ENCODE assay signal across 11 cellular contexts in the genomic region with DNA sequence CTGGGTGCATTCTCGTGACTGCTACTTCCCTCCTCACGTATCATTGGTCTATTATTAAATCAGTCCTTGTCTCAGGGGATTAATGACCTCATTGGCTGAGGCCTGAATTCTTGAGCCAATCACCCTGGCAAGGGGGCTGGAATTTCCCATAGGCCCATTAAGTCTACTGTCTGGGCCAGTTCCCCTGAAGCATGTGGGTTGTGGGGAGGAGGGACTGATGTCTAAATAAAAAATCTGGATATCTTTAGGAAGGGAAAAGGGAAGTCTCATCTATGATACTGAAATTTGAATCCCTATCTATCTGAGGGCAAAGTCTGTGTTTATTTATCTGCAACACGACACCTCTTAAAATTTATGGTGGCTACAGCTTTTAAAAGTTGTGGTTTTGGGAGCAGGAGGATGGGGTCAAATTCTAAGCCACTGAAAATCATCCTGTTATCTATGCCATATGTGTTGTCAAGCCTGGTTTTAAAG.
DNase-seq lines count a peak whose midpoint lies in the region; ATAC-seq and TF ChIP-seq lines count a peak whose summit lies in the region.
"Had no signal": no experiment of that assay in that cellular context is flagged by ENCODE, and none has a peak within 500 bp of the region (broad histone marks: within the 10 kb centered on the region; RNA-seq: fewer than 3 reads in every experiment).

No MANE protein-coding gene starts in this region.

- POLR2A ChIA-PET in HEK293 (lab: Yijun Ruan, JAX): interaction anchor here (1.1 to 1.2 kb wide), 2 partner anchors 8 to 72 kb away, joined by 3 read pairs; partner anchors contain the start of gene DYRK2

- no peaks in the 10 kb centered on the region for H3K79me2 ChIP-seq in ACC112 (ENCODE audit: control insufficient read depth, insufficient read depth, low read length, unreplicated experiment)

- H3K27ac ChIP-seq in ACC112 (ENCODE audit: low read depth, low read length) (no peak overlapping the region), HEK293 (ENCODE audit: extremely low read depth, low read depth, low read length) (peak overlapping the region; percentile 46; the same call in 1 of the 2 replicates), caudate nucleus (ENCODE audit: low read depth, low read length) (no peak overlapping the region)

- ATAC-seq in GM19452 (IDR thresholded peaks at IDR 0.05; ENCODE audit: unreplicated experiment): no peak

- H3K4me1 ChIP-seq in ACC112 (ENCODE audit: control insufficient read depth, insufficient read depth, low read length, unreplicated experiment) (peaks cover 23% of the 10 kb centered on the region), HEK293 (ENCODE audit: control insufficient read depth, insufficient read depth, low read length) (peaks cover 14% of the 10 kb centered on the region)

- H2AFZ ChIP-seq in ACC112 (ENCODE audit: low read length, unreplicated experiment): peak overlapping the region; percentile 55

- DNase-seq in amniotic epithelial cell (ENCODE audit: low read depth): peak; percentile 71
- peak; percentile 80 for DNase-seq in left kidney (ENCODE audit: low read depth, low spot score)
- no peak for DNase-seq in NK-92 (lab: John Stamatoyannopoulos, UW; ENCODE audit: unreplicated experiment)
- DNase-seq in GM20000 (ENCODE audit: low spot score): no peak
- no peak for DNase-seq in caudate nucleus (lab: John Stamatoyannopoulos, UW)
- DNase-seq: activated effector memory CD4-positive, alpha-beta T cell treated with Interleukin-2 at 50 U/mL for 16 hours; naive B cell; NCI-H187 treated with DMSO at 0.1 percent for 48 hours had no signal

- CTCF ChIA-PET in HEK293 (lab: Yijun Ruan, JAX): no interaction called here

- H3K4me3 ChIP-seq in ACC112 (ENCODE audit: low read depth, low read length) (no peak overlapping the region), HEK293 (ENCODE audit: low read depth, low read length) (no peak overlapping the region)

- H3K36me3 ChIP-seq in ACC112 (ENCODE audit: insufficient read depth, low read length) (no peaks in the 10 kb centered on the region), HEK293 (ENCODE audit: control insufficient read depth in 2 of 2, insufficient read depth in 1 of 2, low read length in 2 of 2) (no peaks in the 10 kb centered on the region)

- TF ChIP-seq CTCF in HEK293 (tag by site-specific recombination; IDR thresholded peaks at IDR 0.05) (no peak), GM20000 (IDR thresholded peaks at IDR 0.05; ENCODE audit: extremely low read depth, missing control alignments) (no peak)

- H3K27me3 ChIP-seq in ACC112 (ENCODE audit: insufficient read depth, low read length): no peaks in the 10 kb centered on the region

- no peaks in the 10 kb centered on the region for H3K9me3 ChIP-seq in HEK293 (ENCODE audit: control insufficient read depth, insufficient read depth, low read depth, low read length)

TF ChIP-seq in HEK293, 187 proteins besides CTCF, POLR2A, EP300 and RAD21 (continues in another document):
- TF ChIP-seq ZNF626 (tag by site-specific recombination; IDR thresholded peaks at IDR 0.05) (0 out of 2 replicates have a peak, but pooled peaks have one; percentile 12), TRIM28 (IDR thresholded peaks at IDR 0.05; ENCODE audit: borderline replicate concordance, low read length) (no peak), ZNF521 (tag by site-specific recombination; IDR thresholded peaks at IDR 0.05) (no peak), ZNF664 (tag by site-specific recombination; IDR thresholded peaks at IDR 0.05) (no peak), ZNF121 (tag by site-specific recombination; IDR thresholded peaks at IDR 0.05) (no peak), ZNF48 (tag by site-specific recombination; IDR thresholded peaks at IDR 0.05) (no peak), KLF16 (tag by site-specific recombination; IDR thresholded peaks at IDR 0.05) (no peak), KLF8 (tag by site-specific recombination; IDR thresholded peaks at IDR 0.05) (peak; percentile 34; the same call in 1 of the 2 replicates), ZNF292 (tag by site-specific recombination; IDR thresholded peaks at IDR 0.05; ENCODE audit: borderline replicate concordance, low read depth) (no peak), ZNF350 (tag by site-specific recombination; IDR thresholded peaks at IDR 0.05) (no peak), ZNF660 (tag by site-specific recombination; IDR thresholded peaks at IDR 0.05) (no peak), ZNF529 (tag by site-specific recombination; IDR thresholded peaks at IDR 0.05; ENCODE audit: insufficient replicate concordance) (no peak), GFI1B (tag by site-specific recombination; IDR thresholded peaks at IDR 0.05) (no peak), ZNF843 (tag by site-specific recombination; IDR thresholded peaks at IDR 0.05) (peak; percentile 94), ZNF311 (tag by site-specific recombination; IDR thresholded peaks at IDR 0.05; ENCODE audit: borderline replicate concordance) (no peak), ZNF704 (tag by site-specific recombination; IDR thresholded peaks at IDR 0.05) (no peak), ZNF571 (tag by site-specific recombination; IDR thresholded peaks at IDR 0.05) (no peak), ZNF555 (tag by site-specific recombination; conservative IDR thresholded peaks at IDR 0.05) (no peak), ZSCAN23 (tag by site-specific recombination; IDR thresholded peaks at IDR 0.05) (no peak), ZNF398 (tag by site-specific recombination; IDR thresholded peaks at IDR 0.05) (no peak), ZFP3 (tag by site-specific recombination; IDR thresholded peaks at IDR 0.05; ENCODE audit: low read depth) (no peak), ZBTB1 (tag by site-specific recombination; IDR thresholded peaks at IDR 0.05) (no peak), ZNF654 (tag by site-specific recombination; IDR thresholded peaks at IDR 0.05; ENCODE audit: low read depth) (no peak), ZNF391 (tag by site-specific recombination; IDR thresholded peaks at IDR 0.05; ENCODE audit: borderline replicate concordance, low read depth) (no peak)
- TF ChIP-seq, protein P1, sequence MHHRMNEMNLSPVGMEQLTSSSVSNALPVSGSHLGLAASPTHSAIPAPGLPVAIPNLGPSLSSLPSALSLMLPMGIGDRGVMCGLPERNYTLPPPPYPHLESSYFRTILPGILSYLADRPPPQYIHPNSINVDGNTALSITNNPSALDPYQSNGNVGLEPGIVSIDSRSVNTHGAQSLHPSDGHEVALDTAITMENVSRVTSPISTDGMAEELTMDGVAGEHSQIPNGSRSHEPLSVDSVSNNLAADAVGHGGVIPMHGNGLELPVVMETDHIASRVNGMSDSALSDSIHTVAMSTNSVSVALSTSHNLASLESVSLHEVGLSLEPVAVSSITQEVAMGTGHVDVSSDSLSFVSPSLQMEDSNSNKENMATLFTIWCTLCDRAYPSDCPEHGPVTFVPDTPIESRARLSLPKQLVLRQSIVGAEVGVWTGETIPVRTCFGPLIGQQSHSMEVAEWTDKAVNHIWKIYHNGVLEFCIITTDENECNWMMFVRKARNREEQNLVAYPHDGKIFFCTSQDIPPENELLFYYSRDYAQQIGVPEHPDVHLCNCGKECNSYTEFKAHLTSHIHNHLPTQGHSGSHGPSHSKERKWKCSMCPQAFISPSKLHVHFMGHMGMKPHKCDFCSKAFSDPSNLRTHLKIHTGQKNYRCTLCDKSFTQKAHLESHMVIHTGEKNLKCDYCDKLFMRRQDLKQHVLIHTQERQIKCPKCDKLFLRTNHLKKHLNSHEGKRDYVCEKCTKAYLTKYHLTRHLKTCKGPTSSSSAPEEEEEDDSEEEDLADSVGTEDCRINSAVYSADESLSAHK (tag by site-specific recombination; IDR thresholded peaks at IDR 0.05): peak; percentile 74
- TF ChIP-seq, protein P2, sequence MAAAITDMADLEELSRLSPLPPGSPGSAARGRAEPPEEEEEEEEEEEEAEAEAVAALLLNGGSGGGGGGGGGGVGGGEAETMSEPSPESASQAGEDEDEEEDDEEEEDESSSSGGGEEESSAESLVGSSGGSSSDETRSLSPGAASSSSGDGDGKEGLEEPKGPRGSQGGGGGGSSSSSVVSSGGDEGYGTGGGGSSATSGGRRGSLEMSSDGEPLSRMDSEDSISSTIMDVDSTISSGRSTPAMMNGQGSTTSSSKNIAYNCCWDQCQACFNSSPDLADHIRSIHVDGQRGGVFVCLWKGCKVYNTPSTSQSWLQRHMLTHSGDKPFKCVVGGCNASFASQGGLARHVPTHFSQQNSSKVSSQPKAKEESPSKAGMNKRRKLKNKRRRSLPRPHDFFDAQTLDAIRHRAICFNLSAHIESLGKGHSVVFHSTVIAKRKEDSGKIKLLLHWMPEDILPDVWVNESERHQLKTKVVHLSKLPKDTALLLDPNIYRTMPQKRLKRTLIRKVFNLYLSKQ (tag by site-specific recombination; IDR thresholded peaks at IDR 0.05; ENCODE audit: borderline replicate concordance): no peak

Comparison
In these comparisons a context has a peak if more than half of its experiments do, and no peak if none do; other contexts are left out.
1. DNase-seq: peak in amniotic epithelial cell (single experiment) and left kidney (single experiment); none in NK-92 (single experiment), GM20000 (single experiment) and caudate nucleus (0 of 61).